ENCODE assay signal across 1 cellular context in the genomic region with DNA sequence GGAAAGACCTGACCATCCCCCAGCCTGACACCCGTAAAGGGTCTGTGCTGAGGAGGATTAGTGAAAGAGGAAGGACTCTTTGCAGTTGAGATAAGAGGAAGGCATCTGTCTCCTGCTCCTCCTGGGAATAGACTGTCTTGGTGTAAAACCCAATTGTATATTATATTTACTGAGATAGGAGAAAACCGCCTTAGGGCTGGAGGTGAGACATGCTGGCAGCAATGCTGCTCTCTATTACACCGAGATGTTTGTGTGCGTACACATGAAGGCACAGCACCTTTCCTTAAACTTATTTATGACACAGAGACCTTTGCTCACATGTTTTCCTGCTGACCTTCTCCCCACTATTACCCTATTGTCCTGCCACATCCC.
TF ChIP-seq lines count a peak whose summit lies in the region.
"Not testable (repeated sequence)": the region's sequence is repeated elsewhere in the genome, so short reads cannot be mapped to it uniquely, and the experiment has no call there.

No MANE protein-coding gene starts in this region.

TF ChIP-seq in HepG2, 621 proteins besides CTCF, POLR2A, EP300 and RAD21:
- TF ChIP-seq SOX5 (CRISPR knock-in tag; IDR thresholded peaks at IDR 0.05; ENCODE audit: borderline replicate concordance), result peak; percentile 46; the same call in 1 of the 2 replicates
- TF ChIP-seq SOX13 (IDR thresholded peaks at IDR 0.05), result not testable (repeated sequence)
- TF ChIP-seq SOX13 (CRISPR knock-in tag; conservative IDR thresholded peaks at IDR 0.05 in 1 of 2, IDR thresholded peaks at IDR 0.05 in 1 of 2), result peak in 1 of 2 experiments; percentile 27; a peak in 1 of 4 replicates
